Comparison of ENCODE assay signal across 9 cellular contexts in genomic region chr2:110853516-110853915, GRCh38.
DNase-seq lines count a peak whose midpoint lies in the region; ATAC-seq and TF ChIP-seq lines count a peak whose summit lies in the region.
"Had no signal": no experiment of that assay in that cellular context is flagged by ENCODE, and none has a peak within 500 bp of the region (broad histone marks: within the 10 kb centered on the region; RNA-seq: fewer than 3 reads in every experiment).

No MANE protein-coding gene starts in this region.

- no peaks in the 10 kb centered on the region for H3K9me3 ChIP-seq in heart right ventricle
- H3K9me3 ChIP-seq: thoracic aorta had no signal

- ATAC-seq in heart right ventricle (no peak), GM18858 (IDR thresholded peaks at IDR 0.05; ENCODE audit: unreplicated experiment) (no peak)

- no peak overlapping the region for H3K4me3 ChIP-seq in heart right ventricle
- H3K4me3 ChIP-seq: thoracic aorta had no signal

- H3K27me3 ChIP-seq in heart right ventricle: peaks cover 0 to 17% (median 6%) of the 10 kb centered on the region in 7 donors

- peak; percentile 69 for DNase-seq in activated naive CD4-positive, alpha-beta T cell treated with Interleukin-2 at 50 U/mL for 16 hours
- DNase-seq in activated naive CD4-positive, alpha-beta T cell (lab: John Stamatoyannopoulos, UW): no peak
- DNase-seq in NCI-H2171 (lab: John Stamatoyannopoulos, UW): peak; percentile 10
- DNase-seq in activated T-cell treated with anti-CD3 and anti-CD28 coated beads, Interleukin-2, amount 50 U/mL, for 1 hour: peak; percentile 47
- DNase-seq in heart right ventricle: no peak
- peak; percentile 63 for DNase-seq in stimulated activated CD4-positive, alpha-beta T cell treated with anti-CD3 and anti-CD28 coated beads, Interleukin-4, amount 100 ng/mL, for 1 hour
- DNase-seq in GF-D8 (lab: John Stamatoyannopoulos, UW): no peak

- intact Hi-C loops in heart right ventricle (cut with DNase I): no loop called here

- H3K4me1 ChIP-seq in heart right ventricle: peaks cover 0 to 8% (median 0%) of the 10 kb centered on the region in 9 donors

- no peak overlapping the region for H3K27ac ChIP-seq in heart right ventricle
- H3K27ac ChIP-seq: thoracic aorta had no signal

- no peaks in the 10 kb centered on the region for H3K36me3 ChIP-seq in heart right ventricle
- H3K36me3 ChIP-seq: thoracic aorta had no signal

- peak in 7 of 9 donors; percentile 33 to 61 (median 48) for TF ChIP-seq CTCF in heart right ventricle (IDR thresholded peaks at IDR 0.05)

- 32 to 37% methylated on average over 5 of the region's 5 CpGs for WGBS in heart right ventricle, 2 donors

Comparison
In these comparisons a context has a peak if more than half of its experiments do, and no peak if none do; other contexts are left out.
1. DNase-seq: peak in activated naive CD4-positive, alpha-beta T cell treated with Interleukin-2 at 50 U/mL for 16 hours (single experiment), NCI-H2171 (single experiment), activated T-cell treated with anti-CD3 and anti-CD28 coated beads, Interleukin-2, amount 50 U/mL, for 1 hour (single experiment) and stimulated activated CD4-positive, alpha-beta T cell treated with anti-CD3 and anti-CD28 coated beads, Interleukin-4, amount 100 ng/mL, for 1 hour (single experiment); none in activated naive CD4-positive, alpha-beta T cell (0 of 4), heart right ventricle (0 of 2) and GF-D8 (single experiment).